1 cellular context compared by ENCODE assay signal in the genomic region with DNA sequence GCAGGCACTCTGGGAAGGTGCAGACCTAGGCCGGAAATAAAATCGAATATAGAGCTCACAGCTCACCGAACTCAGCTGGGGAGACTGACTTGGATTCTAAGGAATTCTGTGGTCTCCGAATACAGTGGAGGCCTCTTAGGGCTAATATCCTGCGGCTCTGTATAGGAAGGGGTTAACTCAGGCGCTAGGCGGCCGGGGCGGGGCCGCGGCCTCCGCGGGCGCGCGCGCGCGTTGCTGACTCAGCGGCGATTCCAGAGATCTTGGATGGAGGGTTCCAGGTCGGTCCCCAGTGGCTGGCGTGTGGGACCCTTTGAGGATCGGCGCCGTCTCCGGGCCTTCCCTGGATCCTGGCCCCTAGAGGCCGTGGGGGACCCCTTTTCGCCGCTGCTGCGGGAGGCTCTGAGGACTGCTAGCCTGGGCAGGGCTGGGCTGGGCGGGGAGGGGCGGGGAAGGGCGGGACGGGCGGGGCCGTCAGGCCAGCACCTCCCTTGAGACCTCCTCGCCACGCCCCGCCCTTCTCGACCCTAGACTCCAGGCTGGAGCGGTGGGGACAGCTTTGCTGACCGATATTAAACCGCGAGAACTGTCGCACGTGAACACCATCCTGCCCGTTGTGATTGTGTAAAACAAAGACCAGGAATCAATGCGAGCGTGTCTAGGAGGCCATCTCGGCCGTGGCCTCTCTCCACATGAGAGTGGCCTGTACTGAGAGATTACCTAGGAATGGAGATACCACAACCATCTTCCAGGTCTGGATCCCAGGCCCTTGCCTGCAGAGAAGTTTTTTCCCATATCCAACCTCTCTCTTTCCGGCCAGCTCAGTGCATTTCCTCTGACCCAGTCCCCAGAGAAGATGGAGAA.
A peak's percentile ranks its signal among the peaks of the same experiment; 100 is the strongest.
TF ChIP-seq lines count a peak whose summit lies in the region.

No MANE protein-coding gene starts in this region.

TF ChIP-seq in A549, 52 proteins besides CTCF, POLR2A, EP300 and RAD21 (continued from another document):
- TF ChIP-seq HES2 (IDR thresholded peaks at IDR 0.05) = no peak
- TF ChIP-seq HMGXB4 (CRISPR knock-in tag; IDR thresholded peaks at IDR 0.05; ENCODE audit: borderline replicate concordance) = no peak
- no peak for TF ChIP-seq EHMT2 (IDR thresholded peaks at IDR 0.05; ENCODE audit: low read depth)
- TF ChIP-seq CBX8 (IDR thresholded peaks at IDR 0.05) = no peak
- TF ChIP-seq, protein P1, sequence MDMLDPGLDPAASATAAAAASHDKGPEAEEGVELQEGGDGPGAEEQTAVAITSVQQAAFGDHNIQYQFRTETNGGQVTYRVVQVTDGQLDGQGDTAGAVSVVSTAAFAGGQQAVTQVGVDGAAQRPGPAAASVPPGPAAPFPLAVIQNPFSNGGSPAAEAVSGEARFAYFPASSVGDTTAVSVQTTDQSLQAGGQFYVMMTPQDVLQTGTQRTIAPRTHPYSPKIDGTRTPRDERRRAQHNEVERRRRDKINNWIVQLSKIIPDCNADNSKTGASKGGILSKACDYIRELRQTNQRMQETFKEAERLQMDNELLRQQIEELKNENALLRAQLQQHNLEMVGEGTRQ (IDR thresholded peaks at IDR 0.05) = peak; percentile 16; the same call in 1 of the 2 replicates
- 0 out of 2 replicates have a peak, but pooled peaks have one; percentile 69 for TF ChIP-seq MAZ (IDR thresholded peaks at IDR 0.05; ENCODE audit: borderline replicate concordance, low read depth, low read length)
- TF ChIP-seq NR3C1 (IDR thresholded peaks at IDR 0.05) = no peak
- TF ChIP-seq RARB (CRISPR knock-in tag; IDR thresholded peaks at IDR 0.05) = no peak
- no peak for TF ChIP-seq RCOR1 (IDR thresholded peaks at IDR 0.05; ENCODE audit: low read depth, low read length)
- TF ChIP-seq NFE2L2 (conservative IDR thresholded peaks at IDR 0.05; ENCODE audit: low read length) = no peak
- TF ChIP-seq EHF (CRISPR knock-in tag; IDR thresholded peaks at IDR 0.05) = 0 out of 2 replicates have a peak, but pooled peaks have one; percentile 69
- peak; percentile 99 for TF ChIP-seq MAFK (IDR thresholded peaks at IDR 0.05; ENCODE audit: partially characterized antibody)
- TF ChIP-seq ZNF302 (CRISPR knock-in tag; IDR thresholded peaks at IDR 0.05) = no peak; the same call in 1 of the 2 replicates
- TF ChIP-seq HEYL (CRISPR knock-in tag; IDR thresholded peaks at IDR 0.05) = no peak
- TF ChIP-seq POLR2AphosphoS2 (conservative IDR thresholded peaks at IDR 0.05; ENCODE audit: low read length) = no peak
- no peak for TF ChIP-seq NPAS2 (CRISPR knock-in tag; IDR thresholded peaks at IDR 0.05; ENCODE audit: borderline replicate concordance)
- TF ChIP-seq TFCP2L1 (CRISPR knock-in tag; IDR thresholded peaks at IDR 0.05) = peak; percentile 66; the same call in 1 of the 2 replicates
- 0 out of 2 replicates have a peak, but pooled peaks have one; percentile 17 for TF ChIP-seq GATA3 (IDR thresholded peaks at IDR 0.05; ENCODE audit: borderline replicate concordance)
- TF ChIP-seq FOSB (CRISPR knock-in tag; IDR thresholded peaks at IDR 0.05) = 0 out of 2 replicates have a peak, but pooled peaks have one; percentile 48
- TF ChIP-seq ESRRA (IDR thresholded peaks at IDR 0.05; ENCODE audit: borderline replicate concordance, low read length) = no peak
- no peak for TF ChIP-seq ZFP36 (IDR thresholded peaks at IDR 0.05; ENCODE audit: borderline replicate concordance, partially characterized antibody)
- TF ChIP-seq PBX3 (IDR thresholded peaks at IDR 0.05) = no peak
TF ChIP-seq in A549: peak in this region for 22.
